In the genomic region with DNA sequence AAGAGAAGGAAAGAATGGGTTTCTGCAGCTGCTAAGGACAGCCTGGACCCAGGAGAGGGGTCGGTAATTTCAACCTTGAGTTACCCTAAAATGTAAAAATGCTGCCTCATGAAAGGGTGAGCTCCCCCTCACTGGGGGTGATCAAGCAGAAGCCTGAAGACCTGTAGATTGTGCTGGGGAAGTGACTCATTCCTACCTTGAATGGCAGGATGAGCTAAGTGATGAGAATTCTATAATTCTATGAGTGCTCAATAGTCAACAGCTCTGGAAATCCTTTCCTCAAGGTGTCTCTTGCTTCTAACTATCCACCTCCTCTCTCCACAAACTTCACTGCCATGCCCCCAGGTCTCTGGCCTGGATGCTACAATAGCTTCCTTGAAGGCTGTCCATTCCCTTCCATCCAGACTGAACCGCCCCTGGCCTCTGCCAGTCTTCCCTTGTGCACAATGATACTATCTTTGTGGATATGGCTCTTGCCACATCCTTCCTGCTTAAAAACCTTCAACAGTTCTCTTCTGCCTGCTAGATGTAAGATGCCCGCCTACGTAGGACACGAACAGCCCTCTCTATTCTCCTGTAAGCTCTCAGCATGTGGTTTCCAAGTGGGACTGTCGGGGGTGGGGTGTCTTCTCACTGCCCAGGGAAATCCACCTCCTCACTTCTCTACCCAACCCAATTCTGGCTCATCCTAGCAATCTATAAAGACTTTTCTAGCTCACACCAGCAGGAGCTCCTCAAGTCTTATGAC, we compare ENCODE assay signal across 15 cellular contexts. TPM values are rescaled to one million over a fixed set of nuclear protein-coding genes. Genes with fewer than 3 reads are reported as not detected.
A peak's percentile ranks its signal among the peaks of the same experiment; 100 is the strongest.
DNase-seq lines count a peak whose midpoint lies in the region; ATAC-seq, FAIRE-seq and TF ChIP-seq lines count a peak whose summit lies in the region.
"Had no signal": no experiment of that assay in that cellular context is flagged by ENCODE, and none has a peak within 500 bp of the region (broad histone marks: within the 10 kb centered on the region; RNA-seq: fewer than 3 reads in every experiment).

No MANE protein-coding gene starts in this region.

- H3K4me1 Mint-ChIP-seq in activated CD4-positive, alpha-beta T cell treated with anti-CD3 and anti-CD28 coated beads, Interleukin-2, amount 10 ng/mL, durations not matched to agents 7 days and 5 days = peaks cover 20% of the 10 kb centered on the region
- H3K4me1 Mint-ChIP-seq: memory B cell had no signal

- RAD21 ChIA-PET in GM12878 (lab: Charles Lee; ENCODE audit: unreplicated experiment) = interaction anchor here (1.1 to 1.7 kb wide), 3 partner anchors 21 to 33 kb away, joined by 4 to 10 read pairs (median 4); no protein-coding TSS in a partner anchor

- no peaks in the 10 kb centered on the region for H3K4me1 ChIP-seq in GM12878 (ENCODE audit: control insufficient read depth, insufficient read depth, low read length)
- H3K4me1 ChIP-seq: body of pancreas, upper lobe of right lung had no signal

- no peak overlapping the region for H3K9ac ChIP-seq in GM12878 (ENCODE audit: control insufficient read depth, insufficient read depth, low read length)

- no peak for TF ChIP-seq EP300 in GM12878 (IDR thresholded peaks at IDR 0.05; ENCODE audit: borderline replicate concordance in 1 of 2, control insufficient read depth in 1 of 2, low read depth in 2 of 2, low read length in 2 of 2)

- DNase-seq in activated CD4-positive, alpha-beta T cell treated with anti-CD3 and anti-CD28 coated beads, Interleukin-2, amount 10 ng/mL, durations not matched to agents 7 days and 5 days = peak; percentile 10
- DNase-seq in activated CD4-positive, alpha-beta T cell treated with anti-CD3 and anti-CD28 coated beads for 1 hour = no peak
- DNase-seq in RPMI7951 (ENCODE audit: low read depth) = peak; percentile 70
- DNase-seq in GM12878 (ENCODE audit: low read depth, low spot score) = no peak
- DNase-seq in stimulated activated CD8-positive, alpha-beta memory T cell treated with anti-CD3 and anti-CD28 coated beads, Interleukin-4, amount 100 ng/mL, for 48 hours = peak; percentile 34
- no peak for DNase-seq in AG08396 (ENCODE audit: low spot score)
- no peak for DNase-seq in NCI-H748 (lab: John Stamatoyannopoulos, UW; ENCODE audit: unreplicated experiment)
- DNase-seq: body of pancreas, NCI-H1694 treated with DMSO at 0.1 percent for 48 hours, NCI-H69, nucleus accumbens, small intestine, upper lobe of right lung had no signal

- H3K79me2 ChIP-seq in GM12878 (ENCODE audit: control insufficient read depth, insufficient read depth, low read length) = no peaks in the 10 kb centered on the region

- H3K4me3 ChIP-seq in GM12878 = no peak overlapping the region
- H3K4me3 ChIP-seq: body of pancreas, upper lobe of right lung had no signal

- no peaks in the 10 kb centered on the region for H3K9me3 Mint-ChIP-seq in activated CD4-positive, alpha-beta T cell treated with anti-CD3 and anti-CD28 coated beads, Interleukin-2, amount 10 ng/mL, durations not matched to agents 7 days and 5 days
- H3K9me3 Mint-ChIP-seq: memory B cell had no signal

- peak overlapping the region; percentile 57 for H3K27ac Mint-ChIP-seq in activated CD4-positive, alpha-beta T cell treated with anti-CD3 and anti-CD28 coated beads, Interleukin-2, amount 10 ng/mL, durations not matched to agents 7 days and 5 days
- H3K27ac Mint-ChIP-seq: memory B cell had no signal

- no peaks in the 10 kb centered on the region for H4K20me1 ChIP-seq in GM12878 (ENCODE audit: control insufficient read depth, insufficient read depth)

- H3K27ac ChIP-seq in GM12878 (ENCODE audit: control insufficient read depth, insufficient read depth) = no peak overlapping the region
- H3K27ac ChIP-seq: body of pancreas, upper lobe of right lung had no signal

- H3K36me3 Mint-ChIP-seq in activated CD4-positive, alpha-beta T cell treated with anti-CD3 and anti-CD28 coated beads, Interleukin-2, amount 10 ng/mL, durations not matched to agents 7 days and 5 days (ENCODE audit: low read depth) = no peaks in the 10 kb centered on the region
- H3K36me3 Mint-ChIP-seq: memory B cell had no signal

- H2AFZ ChIP-seq in GM12878 (ENCODE audit: control insufficient read depth, low read depth, low read length) = no peak overlapping the region

- intact Hi-C loops in GM12878 (cut with micrococcal nuclease; ENCODE audit: unreplicated experiment) = no loop called here

- in situ Hi-C loops in GM12878 (cut with MboI) = no loop called here

- peak; percentile 35 for FAIRE-seq in GM12878 (lab: Jason Lieb, UNC)
- FAIRE-seq: small intestine had no signal

- peaks cover 16% of the 10 kb centered on the region for H3K27me3 Mint-ChIP-seq in activated CD4-positive, alpha-beta T cell treated with anti-CD3 and anti-CD28 coated beads, Interleukin-2, amount 10 ng/mL, durations not matched to agents 7 days and 5 days

- no peak overlapping the region for H3K4me3 Mint-ChIP-seq in activated CD4-positive, alpha-beta T cell treated with anti-CD3 and anti-CD28 coated beads, Interleukin-2, amount 10 ng/mL, durations not matched to agents 7 days and 5 days
- H3K4me3 Mint-ChIP-seq: memory B cell had no signal

- no peaks in the 10 kb centered on the region for H3K27me3 ChIP-seq in GM12878 (replicated peaks in 1 of 2; ENCODE audit: control insufficient read depth in 2 of 2, insufficient read depth in 2 of 2, low read length in 1 of 2)
- H3K27me3 ChIP-seq: body of pancreas had no signal

- BruUV-seq in GM12878 (replicated peaks; lab: Mats Ljungman, UMichigan) = no TSS peak

- POLR2A ChIA-PET in activated CD4-positive, alpha-beta T cell treated with anti-CD3 and anti-CD28 coated beads, Interleukin-2, amount 10 ng/mL, durations not matched to agents 7 days and 5 days (lab: Charles Lee) = interaction anchor here (1.0 kb wide), 1 partner anchor 10 kb away, joined by 3 read pairs; no protein-coding TSS in a partner anchor
- POLR2A ChIA-PET in GM12878 (lab: Charles Lee) = no interaction called here

- H3K36me3 ChIP-seq in GM12878 (ENCODE audit: control insufficient read depth in 2 of 2, insufficient read depth in 2 of 2, low read length in 1 of 2) = no peaks in the 10 kb centered on the region
- H3K36me3 ChIP-seq: upper lobe of right lung had no signal

- no peaks in the 10 kb centered on the region for H3K9me3 ChIP-seq in GM12878 (replicated peaks; ENCODE audit: control insufficient read depth, insufficient read depth, low read length)
- H3K9me3 ChIP-seq: body of pancreas, upper lobe of right lung had no signal

- TF ChIP-seq RAD21 in GM12878 (IDR thresholded peaks at IDR 0.05; ENCODE audit: insufficient read depth, low read depth, low read length) = no peak

- CTCF ChIA-PET in activated CD4-positive, alpha-beta T cell treated with anti-CD3 and anti-CD28 coated beads, Interleukin-2, amount 10 ng/mL, durations not matched to agents 7 days and 5 days (lab: Charles Lee) = interaction anchor here (0.7 to 2.5 kb wide), 7 partner anchors 9 to 433 kb away, joined by 3 to 21 read pairs (median 5); no protein-coding TSS in a partner anchor
- CTCF ChIA-PET in GM12878 (lab: Yijun Ruan, JAX) = interaction anchor here (0.8 to 5.3 kb wide), 10 partner anchors 8 to 66 kb away, joined by 3 to 69 read pairs (median 5); no protein-coding TSS in a partner anchor

- SMC1A ChIA-PET in GM12878 (lab: Charles Lee; ENCODE audit: uncharacterized antibody, unreplicated experiment) = interaction anchor here (0.6 to 4.8 kb wide), 9 partner anchors 8 to 47 kb away, joined by 3 to 34 read pairs (median 6); no protein-coding TSS in a partner anchor

- H3K4me2 ChIP-seq in GM12878 (ENCODE audit: control insufficient read depth, insufficient read depth) = no peak overlapping the region; the same call in 1 of the 2 replicates

- ATAC-seq in GM12878 = peak; percentile 30; the same call in 2 of the 3 replicates
- no peak for ATAC-seq in HG02970 (IDR thresholded peaks at IDR 0.05; ENCODE audit: low FRiP score, unreplicated experiment)
- ATAC-seq: body of pancreas, upper lobe of right lung had no signal

- no peak for TF ChIP-seq CTCF in GM12878 (IDR thresholded peaks at IDR 0.05 in 2 of 3, conservative IDR thresholded peaks at IDR 0.05 in 1 of 3; ENCODE audit: control insufficient read depth in 2 of 3, extremely low read depth in 1 of 3, insufficient read depth in 1 of 3, low read depth in 3 of 3, low read length in 3 of 3)

- TF ChIP-seq POLR2A in GM12878 (IDR thresholded peaks at IDR 0.05; ENCODE audit: low read depth, low read length) = no peak

- 37% methylated on average over 6 of the region's 6 CpGs for WGBS in GM12878 (ENCODE audit: insufficient coverage, insufficient replicate concordance, low lambda C conversion rate, missing lambda C conversion rate)

TF ChIP-seq in GM12878, 131 proteins besides CTCF, POLR2A, EP300 and RAD21 (continues in another document):
- peak; percentile 33; the same call in 1 of the 2 replicates for TF ChIP-seq RUNX3 (IDR thresholded peaks at IDR 0.05; ENCODE audit: low read length)
- TF ChIP-seq IKZF2 (IDR thresholded peaks at IDR 0.05) = 0 out of 4 replicates have a peak, but pooled peaks of 1 of the 2 experiments have one; percentile 20

RNA-seq across cellular contexts. Expression of a gene that starts 50.6 kb away (rescaled TPM):
- not detected for total RNA-seq in activated CD4-positive, alpha-beta T cell treated with anti-CD3 and anti-CD28 coated beads, Interleukin-2, amount 10 ng/mL, durations not matched to agents 7 days and 5 days
- total RNA-seq in RPMI7951 (2014; rRNA removed; shearing (Covaris generic)) = 1.6 TPM in 2 replicates
- total RNA-seq in GM12878 (2013; cell fraction: nucleolus; rRNA removed) = 1.6 and 1.7 TPM in 2 replicates
- total RNA-seq in GM12878 (2014; rRNA removed) = 0.22 and 0.23 TPM in 2 replicates
- total RNA-seq in GM12878 (2014; rRNA removed; fragmentation: Illumina TruSeq; extraction: Trizol) = 0.18 and 0.23 TPM in 2 replicates
- 0.24 and 0.26 TPM in 2 replicates for total RNA-seq in GM12878 (2021)
- polyA plus RNA-seq in GM12878 (2011; ENCODE audit: low read depth) = 0.22 TPM
- polyA plus RNA-seq in GM12878 (2011; rRNA removed) = 0.22 and 0.64 TPM in 2 replicates
- polyA plus RNA-seq in GM12878 (2011; cell fraction: cytosol; rRNA removed) = 0.20 and 0.30 TPM in 2 replicates
- polyA plus RNA-seq in GM12878 (2011; cell fraction: nucleus; rRNA removed) = 0.55 and 1.4 TPM in 2 replicates
- polyA plus RNA-seq in GM12878 (2012) = 0.28 and 0.86 TPM in 2 replicates
- polyA plus RNA-seq in GM12878 (2014; fragmentation: Illumina TruSeq; extraction: Trizol) = 0.24 and 0.36 TPM in 2 replicates
- polyA plus RNA-seq in GM12878 (2014; fragmentation: Nextera tagmentation; extraction: Ambion mirVana) = under 1 TPM; 0.47 to 0.74 TPM
- polyA plus RNA-seq in GM12878 (2014; rRNA removed) = 0.05 and 0.31 TPM in 2 replicates
- polyA plus RNA-seq in GM12878 (2016; fragmentation: Nextera tagmentation; extraction: Ambion mirVana) = 1 to 10 TPM in 1 of 2 experiments, under 1 TPM in 1; 0.78 to 1.3 TPM
- 0.15 and 0.62 TPM in 2 replicates for polyA minus RNA-seq in GM12878 (2011; rRNA and poly(A)+ RNA removed)
- not detected in 2 replicates for polyA minus RNA-seq in GM12878 (2011; cell fraction: cytosol; rRNA and poly(A)+ RNA removed)
- 0.10 and 0.12 TPM in 2 replicates for polyA minus RNA-seq in GM12878 (2011; cell fraction: nucleus; rRNA and poly(A)+ RNA removed)

Comparison
In these comparisons a context has a peak if more than half of its experiments do, and no peak if none do; other contexts are left out.
1. DNase-seq: peak in activated CD4-positive, alpha-beta T cell treated with anti-CD3 and anti-CD28 coated beads, Interleukin-2, amount 10 ng/mL, durations not matched to agents 7 days and 5 days (single experiment), RPMI7951 (single experiment) and stimulated activated CD8-positive, alpha-beta memory T cell treated with anti-CD3 and anti-CD28 coated beads, Interleukin-4, amount 100 ng/mL, for 48 hours (single experiment); none in activated CD4-positive, alpha-beta T cell treated with anti-CD3 and anti-CD28 coated beads for 1 hour (single experiment), GM12878 (single experiment), AG08396 (single experiment) and NCI-H748 (single experiment).